In the genomic region with DNA sequence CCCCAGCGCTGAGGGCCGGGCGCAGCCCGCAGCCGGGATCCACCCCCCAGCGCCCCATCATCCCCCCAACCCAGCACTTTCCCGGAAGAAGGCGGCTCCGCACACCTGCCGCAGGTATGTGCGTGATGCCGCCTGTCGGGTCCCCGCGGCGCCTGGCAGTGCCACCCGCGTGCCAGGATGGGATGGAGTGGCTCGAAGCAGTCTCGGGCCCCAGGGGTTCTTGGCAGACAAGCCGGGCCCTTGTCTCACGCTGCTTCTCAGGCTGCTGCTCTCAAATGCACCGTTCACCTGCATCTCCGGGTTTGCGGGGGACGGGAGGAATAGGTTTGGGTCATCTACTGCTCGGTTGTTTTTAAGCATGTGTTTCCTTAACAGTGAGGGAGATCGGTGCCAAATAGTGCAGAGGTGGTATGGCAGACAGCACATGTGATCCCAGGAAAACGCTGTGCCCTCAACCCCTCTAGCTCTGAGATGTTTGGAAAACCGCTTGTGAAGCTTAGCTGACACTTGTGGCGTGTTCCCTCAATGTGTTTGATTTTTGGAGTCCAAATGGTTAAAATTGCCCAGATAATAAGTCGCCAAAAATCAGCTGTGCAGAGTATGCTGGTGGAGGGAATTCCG, we compare ENCODE assay signal across 1 cellular context.
TF ChIP-seq lines count a peak whose summit lies in the region.

No MANE protein-coding gene starts in this region.

TF ChIP-seq in HepG2, 621 proteins besides CTCF, POLR2A, EP300 and RAD21 (continued from another document):
- TF ChIP-seq HNRNPL (IDR thresholded peaks at IDR 0.05; ENCODE audit: low read depth, low read length) (peak; percentile 94), ZBTB46 (CRISPR knock-in tag; IDR thresholded peaks at IDR 0.05; ENCODE audit: borderline replicate concordance) (no peak), SRSF1 (optimal IDR thresholded peaks at IDR 0.05; ENCODE audit: low read depth, low read length) (no peak), ZNF530 (CRISPR knock-in tag; IDR thresholded peaks at IDR 0.05; ENCODE audit: low read depth) (no peak), YY1 (IDR thresholded peaks at IDR 0.05; ENCODE audit: insufficient read depth, insufficient replicate concordance, low read depth, low read length) (no peak), ZNF264 (CRISPR knock-in tag; IDR thresholded peaks at IDR 0.05) (no peak), ZNF652 (CRISPR knock-in tag; IDR thresholded peaks at IDR 0.05; ENCODE audit: borderline replicate concordance, low read depth) (peak; percentile 36; the same call in 1 of the 2 replicates), DMAP1 (CRISPR knock-in tag; IDR thresholded peaks at IDR 0.05) (no peak), PLRG1 (conservative IDR thresholded peaks at IDR 0.05) (no peak), TOPORS (CRISPR knock-in tag; IDR thresholded peaks at IDR 0.05) (no peak), HOXA7 (CRISPR knock-in tag; IDR thresholded peaks at IDR 0.05) (no peak), ZNF660 (CRISPR knock-in tag; IDR thresholded peaks at IDR 0.05; ENCODE audit: borderline replicate concordance, low read depth) (no peak), NFYB (CRISPR knock-in tag; IDR thresholded peaks at IDR 0.05) (no peak), ZNF569 (CRISPR knock-in tag; IDR thresholded peaks at IDR 0.05; ENCODE audit: borderline replicate concordance) (no peak), ZNF234 (CRISPR knock-in tag; conservative IDR thresholded peaks at IDR 0.05) (0 out of 2 replicates have a peak, but pooled peaks have one; percentile 31), ZSCAN5A (CRISPR knock-in tag; IDR thresholded peaks at IDR 0.05; ENCODE audit: borderline replicate concordance) (no peak), EED (CRISPR knock-in tag; IDR thresholded peaks at IDR 0.05) (no peak), ZMAT3 (CRISPR knock-in tag; conservative IDR thresholded peaks at IDR 0.05) (0 out of 2 replicates have a peak, but pooled peaks have one; percentile 8), MED13 (CRISPR knock-in tag; IDR thresholded peaks at IDR 0.05) (no peak), GABPA (IDR thresholded peaks at IDR 0.05; ENCODE audit: low read depth, low read length) (no peak), GABPA (CRISPR knock-in tag; IDR thresholded peaks at IDR 0.05; ENCODE audit: low read depth) (no peak), RORA (CRISPR knock-in tag; IDR thresholded peaks at IDR 0.05) (no peak), ZBTB1 (CRISPR knock-in tag; IDR thresholded peaks at IDR 0.05; ENCODE audit: borderline replicate concordance) (no peak), ZIK1 (CRISPR knock-in tag; IDR thresholded peaks at IDR 0.05; ENCODE audit: borderline replicate concordance, low read depth) (no peak), ZMYM4 (CRISPR knock-in tag; IDR thresholded peaks at IDR 0.05) (no peak), FOXK1 (CRISPR knock-in tag; IDR thresholded peaks at IDR 0.05; ENCODE audit: borderline replicate concordance, low read depth) (peak; percentile 4; the same call in 1 of the 2 replicates), ZNF737 (CRISPR knock-in tag; IDR thresholded peaks at IDR 0.05; ENCODE audit: borderline replicate concordance) (no peak), AGO2 (optimal IDR thresholded peaks at IDR 0.05; ENCODE audit: low read depth, low read length) (peak; percentile 6), RBM39 (IDR thresholded peaks at IDR 0.05; ENCODE audit: low read depth, low read length, poor library complexity, severe bottlenecking) (no peak), ZEB1 (IDR thresholded peaks at IDR 0.05; ENCODE audit: insufficient replicate concordance, low read depth) (peak; percentile 86), HHEX (CRISPR knock-in tag; IDR thresholded peaks at IDR 0.05) (no peak), SIX1 (CRISPR knock-in tag; IDR thresholded peaks at IDR 0.05; ENCODE audit: borderline replicate concordance) (no peak), NCOA2 (CRISPR knock-in tag; IDR thresholded peaks at IDR 0.05) (no peak), ZNF703 (CRISPR knock-in tag; IDR thresholded peaks at IDR 0.05; ENCODE audit: borderline replicate concordance) (no peak), FLYWCH1 (CRISPR knock-in tag; IDR thresholded peaks at IDR 0.05) (no peak), MXI1 (IDR thresholded peaks at IDR 0.05; ENCODE audit: borderline replicate concordance, low read depth, low read length) (0 out of 3 replicates have a peak, but pooled peaks have one; percentile 26), DDIT3 (CRISPR knock-in tag; IDR thresholded peaks at IDR 0.05) (no peak), ZNF253 (CRISPR knock-in tag; IDR thresholded peaks at IDR 0.05; ENCODE audit: borderline replicate concordance) (no peak), MXD3 (CRISPR knock-in tag; IDR thresholded peaks at IDR 0.05) (0 out of 2 replicates have a peak, but pooled peaks have one; percentile 0), ZNF414 (CRISPR knock-in tag; IDR thresholded peaks at IDR 0.05) (no peak)
- TF ChIP-seq, protein P1, sequence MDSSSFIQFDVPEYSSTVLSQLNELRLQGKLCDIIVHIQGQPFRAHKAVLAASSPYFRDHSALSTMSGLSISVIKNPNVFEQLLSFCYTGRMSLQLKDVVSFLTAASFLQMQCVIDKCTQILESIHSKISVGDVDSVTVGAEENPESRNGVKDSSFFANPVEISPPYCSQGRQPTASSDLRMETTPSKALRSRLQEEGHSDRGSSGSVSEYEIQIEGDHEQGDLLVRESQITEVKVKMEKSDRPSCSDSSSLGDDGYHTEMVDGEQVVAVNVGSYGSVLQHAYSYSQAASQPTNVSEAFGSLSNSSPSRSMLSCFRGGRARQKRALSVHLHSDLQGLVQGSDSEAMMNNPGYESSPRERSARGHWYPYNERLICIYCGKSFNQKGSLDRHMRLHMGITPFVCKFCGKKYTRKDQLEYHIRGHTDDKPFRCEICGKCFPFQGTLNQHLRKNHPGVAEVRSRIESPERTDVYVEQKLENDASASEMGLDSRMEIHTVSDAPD (CRISPR knock-in tag; IDR thresholded peaks at IDR 0.05) = no peak
- TF ChIP-seq, protein P2, sequence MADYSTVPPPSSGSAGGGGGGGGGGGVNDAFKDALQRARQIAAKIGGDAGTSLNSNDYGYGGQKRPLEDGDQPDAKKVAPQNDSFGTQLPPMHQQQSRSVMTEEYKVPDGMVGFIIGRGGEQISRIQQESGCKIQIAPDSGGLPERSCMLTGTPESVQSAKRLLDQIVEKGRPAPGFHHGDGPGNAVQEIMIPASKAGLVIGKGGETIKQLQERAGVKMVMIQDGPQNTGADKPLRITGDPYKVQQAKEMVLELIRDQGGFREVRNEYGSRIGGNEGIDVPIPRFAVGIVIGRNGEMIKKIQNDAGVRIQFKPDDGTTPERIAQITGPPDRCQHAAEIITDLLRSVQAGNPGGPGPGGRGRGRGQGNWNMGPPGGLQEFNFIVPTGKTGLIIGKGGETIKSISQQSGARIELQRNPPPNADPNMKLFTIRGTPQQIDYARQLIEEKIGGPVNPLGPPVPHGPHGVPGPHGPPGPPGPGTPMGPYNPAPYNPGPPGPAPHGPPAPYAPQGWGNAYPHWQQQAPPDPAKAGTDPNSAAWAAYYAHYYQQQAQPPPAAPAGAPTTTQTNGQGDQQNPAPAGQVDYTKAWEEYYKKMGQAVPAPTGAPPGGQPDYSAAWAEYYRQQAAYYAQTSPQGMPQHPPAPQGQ (CRISPR knock-in tag; IDR thresholded peaks at IDR 0.05; ENCODE audit: borderline replicate concordance) = no peak
- TF ChIP-seq, protein P3, sequence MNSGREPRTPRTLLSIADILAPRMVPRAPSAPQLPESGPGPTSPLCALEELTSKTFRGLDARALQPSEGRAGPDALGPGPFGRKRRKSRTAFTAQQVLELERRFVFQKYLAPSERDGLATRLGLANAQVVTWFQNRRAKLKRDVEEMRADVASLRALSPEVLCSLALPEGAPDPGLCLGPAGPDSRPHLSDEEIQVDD (CRISPR knock-in tag; IDR thresholded peaks at IDR 0.05; ENCODE audit: borderline replicate concordance) = no peak
- TF ChIP-seq, protein P4, sequence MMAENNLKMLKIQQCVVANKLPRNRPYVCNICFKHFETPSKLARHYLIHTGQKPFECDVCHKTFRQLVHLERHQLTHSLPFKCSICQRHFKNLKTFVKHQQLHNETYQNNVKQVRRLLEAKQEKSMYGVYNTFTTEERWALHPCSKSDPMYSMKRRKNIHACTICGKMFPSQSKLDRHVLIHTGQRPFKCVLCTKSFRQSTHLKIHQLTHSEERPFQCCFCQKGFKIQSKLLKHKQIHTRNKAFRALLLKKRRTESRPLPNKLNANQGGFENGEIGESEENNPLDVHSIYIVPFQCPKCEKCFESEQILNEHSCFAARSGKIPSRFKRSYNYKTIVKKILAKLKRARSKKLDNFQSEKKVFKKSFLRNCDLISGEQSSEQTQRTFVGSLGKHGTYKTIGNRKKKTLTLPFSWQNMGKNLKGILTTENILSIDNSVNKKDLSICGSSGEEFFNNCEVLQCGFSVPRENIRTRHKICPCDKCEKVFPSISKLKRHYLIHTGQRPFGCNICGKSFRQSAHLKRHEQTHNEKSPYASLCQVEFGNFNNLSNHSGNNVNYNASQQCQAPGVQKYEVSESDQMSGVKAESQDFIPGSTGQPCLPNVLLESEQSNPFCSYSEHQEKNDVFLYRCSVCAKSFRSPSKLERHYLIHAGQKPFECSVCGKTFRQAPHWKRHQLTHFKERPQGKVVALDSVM (CRISPR knock-in tag; IDR thresholded peaks at IDR 0.05) = no peak
